8 cellular contexts compared by ENCODE assay signal in the genomic region with DNA sequence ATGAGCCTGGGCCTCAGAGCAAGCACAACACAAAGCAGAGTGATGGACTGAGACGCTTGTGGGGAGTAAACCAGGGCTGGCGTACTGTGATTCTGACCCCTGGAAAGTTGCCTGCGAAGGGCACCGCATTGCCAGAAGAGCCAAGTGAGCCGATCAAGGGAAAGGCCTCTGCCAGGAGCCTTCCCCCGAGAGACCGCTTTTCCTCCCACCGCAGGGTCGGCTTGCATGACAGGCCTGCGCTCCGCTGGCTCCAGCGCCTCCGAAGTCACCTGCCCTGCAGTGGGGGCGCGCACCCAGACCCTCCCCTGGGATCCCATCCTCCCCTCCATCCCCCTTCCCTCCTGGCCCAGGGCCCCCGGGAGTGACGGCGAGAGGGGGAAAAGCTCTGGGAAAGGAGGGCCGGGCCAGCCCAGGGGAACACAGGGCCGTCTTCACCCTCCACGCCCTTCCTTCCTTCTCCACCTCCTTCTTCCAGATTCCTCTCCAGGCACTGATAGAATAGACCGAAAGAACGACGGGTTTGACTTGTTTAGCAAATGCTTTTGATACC.
DNase-seq lines count a peak whose midpoint lies in the region; ATAC-seq, FAIRE-seq and TF ChIP-seq lines count a peak whose summit lies in the region.

No MANE protein-coding gene starts in this region.

- no peaks in the 10 kb centered on the region for H3K36me3 ChIP-seq in HUES6 (ENCODE audit: control insufficient read depth, insufficient read depth, low read length)
- H3K36me3 ChIP-seq in hepatocyte (replicated peaks; ENCODE audit: insufficient read depth, low read depth) = no peaks in the 10 kb centered on the region
- H3K36me3 ChIP-seq in gastrocnemius medialis = no peaks in the 10 kb centered on the region

- H3K9me3 ChIP-seq in HUES6 (ENCODE audit: control insufficient read depth, insufficient read depth, low read depth, low read length) = no peaks in the 10 kb centered on the region
- no peaks in the 10 kb centered on the region for H3K9me3 ChIP-seq in hepatocyte (ENCODE audit: low read depth)
- H3K9me3 ChIP-seq in gastrocnemius medialis = no peaks in the 10 kb centered on the region

- no TSS peak for BruUV-seq in Calu3 (replicated peaks; lab: Mats Ljungman, UMichigan)

- ATAC-seq in GM21390 (IDR thresholded peaks at IDR 0.05; ENCODE audit: unreplicated experiment) (peak; percentile 35), gastrocnemius medialis (peak; percentile 75 to 79)
- ATAC-seq in activated naive CD4-positive, alpha-beta T cell treated with anti-CD3 and anti-CD28 coated beads, Interleukin-2, amount 50 U/mL, for 72 hours = peak; percentile 40 to 53

- H3K9me2 ChIP-seq in hepatocyte (replicated peaks; ENCODE audit: insufficient read depth) = no peaks in the 10 kb centered on the region

- in situ Hi-C loops in gastrocnemius medialis (cut with MboI; ENCODE audit: low sequenced_read_pairs in 4 of 4) = loop anchor here in 1 of 4 donors (25.0 kb wide), 1 partner anchor 716 kb away; no protein-coding TSS in a partner anchor

- peaks cover 5% of the 10 kb centered on the region for H3K36me3 Mint-ChIP-seq in Calu3 (ENCODE audit: insufficient read depth, unreplicated experiment)
- H3K36me3 Mint-ChIP-seq in activated naive CD4-positive, alpha-beta T cell treated with anti-CD3 and anti-CD28 coated beads, Interleukin-2, amount 50 U/mL, for 72 hours = peaks cover 0 to 6% of the 10 kb centered on the region in 2 donors

- H3K4me1 Mint-ChIP-seq in Calu3 (ENCODE audit: low read depth, unreplicated experiment) = peaks cover 8% of the 10 kb centered on the region

- H3K27ac Mint-ChIP-seq in Calu3 (ENCODE audit: unreplicated experiment) = peak overlapping the region; percentile 52
- peak overlapping the region; percentile 68 to 95 for H3K27ac Mint-ChIP-seq in activated naive CD4-positive, alpha-beta T cell treated with anti-CD3 and anti-CD28 coated beads, Interleukin-2, amount 50 U/mL, for 72 hours

- no peaks in the 10 kb centered on the region for H4K20me1 ChIP-seq in hepatocyte (ENCODE audit: insufficient read depth, poor library complexity, severe bottlenecking)

- WGBS in hepatocyte (ENCODE audit: low lambda C conversion rate, missing lambda C conversion rate) = 26% methylated on average over 21 of the region's 24 CpGs

- H3K4me2 ChIP-seq in hepatocyte = peak overlapping the region; percentile 90

- intact Hi-C loops in Calu3 (cut with micrococcal nuclease; ENCODE audit: unreplicated experiment) (loop anchor here (2.0 kb wide), 2 partner anchors 213 to 325 kb away; a partner anchor contains a TSS), gastrocnemius medialis (cut with DNase I; ENCODE audit: low total_unique reads) (loop anchor here (1.0 to 5.0 kb wide), 9 partner anchors 82 to 707 kb away; a partner anchor contains a TSS)

- TF ChIP-seq CTCF in Calu3 (IDR thresholded peaks at IDR 0.05; ENCODE audit: unreplicated experiment) (no peak), hepatocyte (IDR thresholded peaks at IDR 0.05; ENCODE audit: poor library complexity) (no peak), gastrocnemius medialis (IDR thresholded peaks at IDR 0.05 in 4 of 5, conservative IDR thresholded peaks at IDR 0.05 in 1 of 5) (no peak)

- peaks cover 24% of the 10 kb centered on the region for H3K27me3 Mint-ChIP-seq in Calu3 (ENCODE audit: unreplicated experiment)

- H2AFZ ChIP-seq in hepatocyte = peak overlapping the region; percentile 96

- H3K9ac ChIP-seq in HUES6 (ENCODE audit: low read length) = peak overlapping the region; percentile 6

- no peak for TF ChIP-seq POLR2A in gastrocnemius medialis (IDR thresholded peaks at IDR 0.05)

- peaks cover 9% of the 10 kb centered on the region for H3K27me3 ChIP-seq in HUES6 (ENCODE audit: control insufficient read depth, insufficient read depth, low read length)
- H3K27me3 ChIP-seq in hepatocyte = no peaks in the 10 kb centered on the region
- no peaks in the 10 kb centered on the region for H3K27me3 ChIP-seq in gastrocnemius medialis

- no peaks in the 10 kb centered on the region for H3K9me3 Mint-ChIP-seq in Calu3 (ENCODE audit: low read depth, unreplicated experiment)
- peaks cover 4 to 5% of the 10 kb centered on the region in 2 donors for H3K9me3 Mint-ChIP-seq in activated naive CD4-positive, alpha-beta T cell treated with anti-CD3 and anti-CD28 coated beads, Interleukin-2, amount 50 U/mL, for 72 hours

- no peak for FAIRE-seq in RCC 7860 (lab: Jason Lieb, UNC)

- peak overlapping the region; percentile 52 for H3K4me3 ChIP-seq in HUES6 (ENCODE audit: low read depth, low read length)
- peak overlapping the region; percentile 42 for H3K4me3 ChIP-seq in hepatocyte
- H3K4me3 ChIP-seq in gastrocnemius medialis = peak overlapping the region; percentile 52 to 63 (median 61)

- H3K27ac ChIP-seq in HUES6 (ENCODE audit: low read depth, low read length) (no peak overlapping the region), hepatocyte (peak overlapping the region; percentile 88), gastrocnemius medialis (peak overlapping the region; percentile 48 to 69 (median 55))

- DNase-seq in Calu3 = peak; percentile 5
- DNase-seq in activated naive CD4-positive, alpha-beta T cell treated with anti-CD3 and anti-CD28 coated beads, Interleukin-2, amount 50 U/mL, for 72 hours (ENCODE audit: low spot score in 2 of 2) = no peak
- peak; percentile 40 for DNase-seq in hepatocyte (ENCODE audit: low spot score)
- peak in 1 of 2 donors; percentile 18 for DNase-seq in gastrocnemius medialis
- DNase-seq in RCC 7860 (ENCODE audit: low spot score) = no peak
- no peak for DNase-seq in SK-N-DZ (ENCODE audit: low spot score)

- peak overlapping the region; percentile 84 for H3K4me3 Mint-ChIP-seq in Calu3 (ENCODE audit: low read depth, unreplicated experiment)

- no peaks in the 10 kb centered on the region for H3K79me2 ChIP-seq in hepatocyte

- peaks cover 7% of the 10 kb centered on the region; the same call in 1 of the 2 replicates for H3K4me1 ChIP-seq in HUES6 (ENCODE audit: control insufficient read depth, insufficient read depth, low read length)
- peaks cover 7% of the 10 kb centered on the region for H3K4me1 ChIP-seq in hepatocyte (ENCODE audit: insufficient read depth)
- peaks cover 7 to 10% of the 10 kb centered on the region in 2 donors for H3K4me1 ChIP-seq in gastrocnemius medialis

- CTCF ChIA-PET in Calu3 (lab: Charles Lee) = interaction anchor here (0.6 to 0.9 kb wide), 2 partner anchors 326 kb away, joined by 3 to 5 read pairs; no protein-coding TSS in a partner anchor

Comparison
In these comparisons a context has a peak if more than half of its experiments do, and no peak if none do; other contexts are left out.
1. DNase-seq: peak in Calu3 (single experiment) and hepatocyte (single experiment); none in activated naive CD4-positive, alpha-beta T cell treated with anti-CD3 and anti-CD28 coated beads, Interleukin-2, amount 50 U/mL, for 72 hours (0 of 2), RCC 7860 (single experiment) and SK-N-DZ (single experiment).
2. Peak in every context shown above with its lines, with median percentiles within 50 percentile points of each other: ATAC-seq and H3K4me3 ChIP-seq.